Comparison of ENCODE assay signal across 13 cellular contexts in the genomic region with DNA sequence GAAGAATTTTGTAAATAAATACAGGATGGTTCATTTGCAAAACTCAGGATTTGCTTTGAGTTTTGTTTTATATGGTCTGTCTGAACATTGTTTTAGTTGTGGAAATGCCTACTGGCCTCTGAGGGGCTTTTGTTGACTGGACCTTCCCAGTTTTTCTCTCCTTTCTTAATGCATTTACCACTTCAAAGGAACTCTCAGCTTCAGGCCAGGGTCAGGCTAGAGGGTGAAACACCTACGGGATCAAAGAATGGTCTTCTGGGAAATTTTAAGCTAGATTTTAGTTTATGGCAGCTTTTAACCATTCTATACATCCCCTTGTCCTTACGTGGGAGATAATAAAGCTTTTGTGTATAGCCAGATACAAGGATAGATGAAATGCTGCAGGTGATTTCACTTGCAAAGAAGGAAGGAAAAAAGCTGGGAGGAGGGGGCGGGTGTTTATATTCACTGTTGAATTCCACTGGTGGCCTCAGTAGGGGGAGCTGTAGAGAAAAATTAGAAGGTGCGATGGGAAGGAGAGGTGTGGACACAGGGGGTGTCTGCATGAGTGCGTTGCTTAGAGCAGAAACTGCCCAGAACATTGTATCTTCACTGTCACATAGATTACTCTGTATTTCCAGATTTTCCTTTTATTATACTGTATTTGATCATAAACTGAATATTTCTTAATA.
A peak's percentile ranks its signal among the peaks of the same experiment; 100 is the strongest.
DNase-seq lines count a peak whose midpoint lies in the region; ATAC-seq and TF ChIP-seq lines count a peak whose summit lies in the region.
"Had no signal": no experiment of that assay in that cellular context is flagged by ENCODE, and none has a peak within 500 bp of the region (broad histone marks: within the 10 kb centered on the region; RNA-seq: fewer than 3 reads in every experiment).

No MANE protein-coding gene starts in this region.

- H3K27ac Mint-ChIP-seq in CD8-positive, alpha-beta T cell: peak overlapping the region; percentile 4

- no peak for DNase-seq in CD8-positive, alpha-beta T cell
- DNase-seq in HuH-7 (ENCODE audit: low spot score) (peak; percentile 30), astrocyte of the cerebellum (ENCODE audit: low read depth) (no peak), left lung (no peak), COLO668 (lab: John Stamatoyannopoulos, UW; ENCODE audit: unreplicated experiment) (no peak)
- DNase-seq in activated effector memory CD4-positive, alpha-beta T cell treated with anti-CD3 and anti-CD28 coated beads, Interleukin-2, amount 50 U/mL, for 16 hours: no peak
- DNase-seq: amygdala, NCI-H2107, posterior cingulate gyrus, T-helper 1 cell had no signal

- no peaks in the 10 kb centered on the region for H3K36me3 ChIP-seq in CD8-positive, alpha-beta T cell (ENCODE audit: insufficient read depth, low read length)
- no peaks in the 10 kb centered on the region for H3K36me3 ChIP-seq in left lung

- no peak for TF ChIP-seq CTCF in CD8-positive, alpha-beta T cell (IDR thresholded peaks at IDR 0.05)
- peak; percentile 22 for TF ChIP-seq CTCF in astrocyte of the cerebellum (IDR thresholded peaks at IDR 0.05; ENCODE audit: low read depth, low read length, missing control alignments)
- TF ChIP-seq CTCF in left lung (IDR thresholded peaks at IDR 0.05): no peak

- H3K27ac ChIP-seq in CD8-positive, alpha-beta T cell (ENCODE audit: low read depth, low read length): no peak overlapping the region
- H3K27ac ChIP-seq in left lung: no peak overlapping the region

- peaks cover 10% of the 10 kb centered on the region for H3K4me1 Mint-ChIP-seq in CD8-positive, alpha-beta T cell (ENCODE audit: low read depth)

- POLR2A ChIA-PET in CD8-positive, alpha-beta T cell (lab: Charles Lee): no interaction called here

- H3K36me3 Mint-ChIP-seq in CD8-positive, alpha-beta T cell: peaks cover 17% of the 10 kb centered on the region

- H3K9me3 ChIP-seq in CD8-positive, alpha-beta T cell (ENCODE audit: low read length): no peaks in the 10 kb centered on the region
- H3K9me3 ChIP-seq in left lung: no peaks in the 10 kb centered on the region

- H3K4me3 ChIP-seq in CD8-positive, alpha-beta T cell (ENCODE audit: low read depth, low read length): no peak overlapping the region
- no peak overlapping the region for H3K4me3 ChIP-seq in astrocyte of the cerebellum (ENCODE audit: low read depth, low read length)
- no peak overlapping the region for H3K4me3 ChIP-seq in left lung

- no peaks in the 10 kb centered on the region for H3K27me3 Mint-ChIP-seq in CD8-positive, alpha-beta T cell (ENCODE audit: low read depth)

- H3K9me3 Mint-ChIP-seq in CD8-positive, alpha-beta T cell: no peaks in the 10 kb centered on the region

- H3K4me1 ChIP-seq in CD8-positive, alpha-beta T cell (ENCODE audit: insufficient read depth, low read length): no peaks in the 10 kb centered on the region
- no peaks in the 10 kb centered on the region for H3K4me1 ChIP-seq in left lung

- no peaks in the 10 kb centered on the region for H3K27me3 ChIP-seq in CD8-positive, alpha-beta T cell (ENCODE audit: insufficient read depth, low read length)
- no peaks in the 10 kb centered on the region for H3K27me3 ChIP-seq in left lung

- intact Hi-C loops in CD8-positive, alpha-beta T cell (cut with DNase I, micrococcal nuclease): no loop called here
- intact Hi-C loops in left lung (cut with DNase I): no loop called here

- CTCF ChIA-PET in CD8-positive, alpha-beta T cell (lab: Charles Lee): interaction anchor here (1.5 kb wide), 1 partner anchor 10 kb away, joined by 3 read pairs; no protein-coding TSS in a partner anchor

- H3K4me3 Mint-ChIP-seq in CD8-positive, alpha-beta T cell: no peak overlapping the region

- no peak for ATAC-seq in CD8-positive, alpha-beta T cell
- ATAC-seq in left lung: peak; percentile 33
- no peak for ATAC-seq in GM21367 (IDR thresholded peaks at IDR 0.05; ENCODE audit: unreplicated experiment)
- no peak for ATAC-seq in HG03139 (IDR thresholded peaks at IDR 0.05; ENCODE audit: unreplicated experiment)
- ATAC-seq: esophagus mucosa had no signal

- in situ Hi-C loops in astrocyte of the cerebellum (cut with HindIII; ENCODE audit: low sequenced_read_pairs): no loop called here
